ENCODE assay signal across 9 cellular contexts in genomic region chr11:3836903-3837302, GRCh38. TPM values are rescaled to one million over a fixed set of nuclear protein-coding genes. Genes with fewer than 3 reads are reported as not detected.
DNase-seq lines count a peak whose midpoint lies in the region; TF ChIP-seq lines count a peak whose summit lies in the region.
"Had no signal": no experiment of that assay in that cellular context is flagged by ENCODE, and none has a peak within 500 bp of the region (broad histone marks: within the 10 kb centered on the region; RNA-seq: fewer than 3 reads in every experiment).

No MANE protein-coding gene starts in this region.

- intact Hi-C loops in ascending aorta (cut with DNase I) = no loop called here

- DNase-seq in 8988T (peak; percentile 7), NOMO-1 treated with DMSO at 0.1 percent for 48 hours (lab: John Stamatoyannopoulos, UW; ENCODE audit: unreplicated experiment) (peak; percentile 38), activated gamma-delta T cell treated with Interleukin-2 at 50 U/mL for 16 hours (peak; percentile 55), mesendoderm (no peak), occipital lobe (lab: John Stamatoyannopoulos, UW) (no peak), ascending aorta (ENCODE audit: low spot score in 2 of 2) (no peak), NCI-H345 (lab: John Stamatoyannopoulos, UW) (no peak), germinal center (ENCODE audit: low spot score) (no peak)
- DNase-seq: NCI-H1436 treated with DMSO at 0.1 percent for 48 hours had no signal

- H3K36me3 ChIP-seq in mesendoderm (ENCODE audit: control insufficient read depth, insufficient read depth, low read length) (peaks cover under 1% of the 10 kb centered on the region), ascending aorta (peaks cover 0 to 11% of the 10 kb centered on the region in 2 donors)

- no peak overlapping the region for H3K18ac ChIP-seq in mesendoderm (ENCODE audit: low read length)

- H2BK5ac ChIP-seq in mesendoderm (ENCODE audit: low read length) = no peak overlapping the region

- no peak overlapping the region for H2BK15ac ChIP-seq in mesendoderm (replicated peaks; ENCODE audit: low read depth)

- H3K4me1 ChIP-seq in mesendoderm (ENCODE audit: control insufficient read depth, low read depth, low read length) (peaks cover 28% of the 10 kb centered on the region), ascending aorta (peaks cover 2 to 22% of the 10 kb centered on the region in 2 donors)

- peaks cover 37% of the 10 kb centered on the region for H3K79me2 ChIP-seq in mesendoderm (ENCODE audit: control insufficient read depth, insufficient read depth, low read length)

- peak overlapping the region; percentile 20 for H3K9ac ChIP-seq in mesendoderm (ENCODE audit: low read length)

- H3K4me2 ChIP-seq in mesendoderm (ENCODE audit: low read length) = no peak overlapping the region

- no peak overlapping the region for H2AK5ac ChIP-seq in mesendoderm (ENCODE audit: low read length)

- no peak overlapping the region for H3K4me3 ChIP-seq in mesendoderm (ENCODE audit: low read length)
- peak overlapping the region in 1 of 2 donors; percentile 0 for H3K4me3 ChIP-seq in ascending aorta

- no peak overlapping the region for H4K5ac ChIP-seq in mesendoderm (ENCODE audit: low read length)

- TF ChIP-seq CTCF in ascending aorta (IDR thresholded peaks at IDR 0.05) = no peak

- H3K56ac ChIP-seq in mesendoderm (ENCODE audit: low read length) = no peak overlapping the region

- H3K79me1 ChIP-seq in mesendoderm (ENCODE audit: low read length) = peaks cover 51% of the 10 kb centered on the region

- no peaks in the 10 kb centered on the region for H3K9me3 ChIP-seq in ascending aorta

- H3K4ac ChIP-seq in mesendoderm (ENCODE audit: low read depth, low read length) = no peak overlapping the region

- no peak overlapping the region for H2BK120ac ChIP-seq in mesendoderm (ENCODE audit: low read depth, low read length)

- no CpG with 5 or more reads among the region's 5 CpGs for WGBS in mesendoderm (ENCODE audit: extremely low coverage, insufficient coverage, low lambda C conversion rate)

- H3K23ac ChIP-seq in mesendoderm (ENCODE audit: low read length) = no peak overlapping the region

- H3K27me3 ChIP-seq in mesendoderm (ENCODE audit: insufficient read depth, low read length, poor library complexity) (no peaks in the 10 kb centered on the region), ascending aorta (no peaks in the 10 kb centered on the region)

- H4K8ac ChIP-seq in mesendoderm (ENCODE audit: low read depth, low read length) = no peak overlapping the region

- no peak overlapping the region for H3K27ac ChIP-seq in mesendoderm (ENCODE audit: low read depth, low read length)
- H3K27ac ChIP-seq in ascending aorta = no peak overlapping the region

RNA-seq across cellular contexts. Expression of gene RHOG, which starts 3.9 kb away (rescaled TPM):
- polyA plus RNA-seq in mesendoderm (2013, experiment 1 of 2) = 38.2 TPM
- polyA plus RNA-seq in mesendoderm (2013, experiment 2 of 2) = 34.7 TPM
- total RNA-seq in occipital lobe = 2.0 TPM
- total RNA-seq in ascending aorta = 60.7 TPM

RNA-seq across cellular contexts. Expression of gene STIM1, which starts 18.6 kb away (rescaled TPM):
- polyA plus RNA-seq in mesendoderm (2013, experiment 1 of 2) = 9.2 TPM
- polyA plus RNA-seq in mesendoderm (2013, experiment 2 of 2) = 8.3 TPM
- total RNA-seq in occipital lobe (12.3 TPM), ascending aorta (48.1 TPM)

RNA-seq across cellular contexts. Expression of gene PGAP2, which starts 28.5 kb away (rescaled TPM):
- polyA plus RNA-seq in mesendoderm (2013, experiment 1 of 2) = 55.1 TPM
- polyA plus RNA-seq in mesendoderm (2013, experiment 2 of 2) = 56.2 TPM
- total RNA-seq in occipital lobe (9.4 TPM), ascending aorta (7.1 TPM)

RNA-seq across cellular contexts. Expression of gene NUP98, which starts 39.5 kb away (rescaled TPM):
- 72.3 TPM for polyA plus RNA-seq in mesendoderm (2013, experiment 1 of 2)
- 72.2 TPM for polyA plus RNA-seq in mesendoderm (2013, experiment 2 of 2)
- total RNA-seq in occipital lobe (72.1 TPM), ascending aorta (36.3 TPM)

Comparison
In these comparisons a context has a peak if more than half of its experiments do, and no peak if none do; other contexts are left out.
1. DNase-seq: peak in 8988T (single experiment), NOMO-1 treated with DMSO at 0.1 percent for 48 hours (single experiment) and activated gamma-delta T cell treated with Interleukin-2 at 50 U/mL for 16 hours (single experiment); none in mesendoderm (single experiment), occipital lobe (single experiment), ascending aorta (0 of 2), NCI-H345 (single experiment) and germinal center (single experiment).
2. RNA of gene RHOG, which starts 3.9 kb away (total RNA-seq): 60.7 TPM in ascending aorta (single experiment); 2.0 TPM in occipital lobe (single experiment); every median in the first group is over 10 times any median in the second.